ENCODE assay signal across 8 cellular contexts in genomic region chr15:67433495-67434099, GRCh38.
DNase-seq lines count a peak whose midpoint lies in the region; ATAC-seq, FAIRE-seq and TF ChIP-seq lines count a peak whose summit lies in the region.

No MANE protein-coding gene starts in this region.

- H3K4me3 ChIP-seq in choroid plexus epithelial cell (ENCODE audit: low read depth, low read length) (no peak overlapping the region), HepG2 (replicated peaks in 1 of 3; ENCODE audit: insufficient read depth in 1 of 3, low read depth in 2 of 3, low read length in 3 of 3) (no peak overlapping the region), thoracic aorta (no peak overlapping the region)

- POLR2A ChIA-PET in CD4-positive, alpha-beta T cell (lab: Charles Lee): no interaction called here
- POLR2A ChIA-PET in HepG2 (lab: Yijun Ruan, JAX): no interaction called here

- H3K9me3 Mint-ChIP-seq in CD4-positive, alpha-beta T cell: no peaks in the 10 kb centered on the region

- in situ Hi-C loops in HepG2 (cut with HindIII; ENCODE audit: extremely low pct_ligation_motif_present, low pct_unique_long_range_greater_than_20kb): loop anchor here (25.0 kb wide), 1 partner anchor 496 kb away; no protein-coding TSS in a partner anchor

- H3K4me2 ChIP-seq in HepG2 (ENCODE audit: low read depth, low read length): no peak overlapping the region

- 71% methylated on average over 3 of the region's 3 CpGs for WGBS in HepG2 (ENCODE audit: low lambda C conversion rate)

- no peaks in the 10 kb centered on the region for H3K27me3 Mint-ChIP-seq in CD4-positive, alpha-beta T cell

- H3K9me3 ChIP-seq in CD4-positive, alpha-beta T cell (ENCODE audit: control insufficient read depth, low read length): no peaks in the 10 kb centered on the region
- no peaks in the 10 kb centered on the region for H3K9me3 ChIP-seq in HepG2 (ENCODE audit: low read length)
- no peaks in the 10 kb centered on the region for H3K9me3 ChIP-seq in thoracic aorta

- no peaks in the 10 kb centered on the region for H3K27me3 ChIP-seq in CD4-positive, alpha-beta T cell (ENCODE audit: control insufficient read depth, insufficient read depth, low read length)
- H3K27me3 ChIP-seq in HepG2 (ENCODE audit: control insufficient read depth in 1 of 2, insufficient read depth in 2 of 2, low read length in 2 of 2) (no peaks in the 10 kb centered on the region), thoracic aorta (replicated peaks; ENCODE audit: insufficient read depth) (no peaks in the 10 kb centered on the region)

- no peaks in the 10 kb centered on the region for H3K4me1 Mint-ChIP-seq in CD4-positive, alpha-beta T cell (ENCODE audit: low read depth)

- H4K20me1 ChIP-seq in HepG2 (ENCODE audit: insufficient read depth, low read length): no peaks in the 10 kb centered on the region

- TF ChIP-seq POLR2A in HepG2 (IDR thresholded peaks at IDR 0.05; ENCODE audit: insufficient read depth in 1 of 2, low read depth in 2 of 2, low read length in 2 of 2): no peak

- CTCF ChIA-PET in CD4-positive, alpha-beta T cell (lab: Charles Lee): interaction anchor here (1.1 kb wide), 1 partner anchor 487 kb away, joined by 8 read pairs; no protein-coding TSS in a partner anchor
- CTCF ChIA-PET in HepG2 (lab: Yijun Ruan, JAX; ENCODE audit: low intra/inter-chr PET ratio, low total read pairs): interaction anchor here (0.9 kb wide), 1 partner anchor 530 kb away, joined by 4 read pairs; no protein-coding TSS in a partner anchor

- H3K9ac ChIP-seq in HepG2 (ENCODE audit: insufficient read depth, low read depth, low read length): no peak overlapping the region

- DNase-seq in CD4-positive, alpha-beta T cell: peak in 1 of 10 experiments; percentile 8
- DNase-seq in GM20000 (ENCODE audit: low spot score): peak; percentile 57
- DNase-seq in RKO (ENCODE audit: low spot score): peak; percentile 52
- peak; percentile 79 for DNase-seq in choroid plexus epithelial cell (ENCODE audit: low read depth)
- peak; percentile 24 for DNase-seq in HepG2 (ENCODE audit: low spot score)
- no peak for DNase-seq in thoracic aorta (ENCODE audit: low spot score)

- TF ChIP-seq EP300 in HepG2 (IDR thresholded peaks at IDR 0.05; ENCODE audit: low read depth in 2 of 2, low read length in 2 of 2): no peak
- no peak for TF ChIP-seq EP300 in HepG2 (CRISPR knock-in tag; IDR thresholded peaks at IDR 0.05; ENCODE audit: borderline replicate concordance)

- H3K36me3 ChIP-seq in HepG2 (replicated peaks in 1 of 2; ENCODE audit: control insufficient read depth in 1 of 2, insufficient read depth in 2 of 2, low read length in 2 of 2) (no peaks in the 10 kb centered on the region), thoracic aorta (no peaks in the 10 kb centered on the region)

- ATAC-seq in CD4-positive, alpha-beta T cell (ENCODE audit: poor library complexity): no peak
- peak; percentile 77 for ATAC-seq in HepG2
- no peak for ATAC-seq in thoracic aorta (ENCODE audit: insufficient number of reproducible peaks, low FRiP score, low read depth)
- no peak for ATAC-seq in HG03280 (IDR thresholded peaks at IDR 0.05; ENCODE audit: unreplicated experiment)
- ATAC-seq in HG02885 (IDR thresholded peaks at IDR 0.05; ENCODE audit: poor library complexity, unreplicated experiment): no peak

- H2AFZ ChIP-seq in HepG2 (ENCODE audit: low read length): no peak overlapping the region

- FAIRE-seq in HepG2 (lab: Jason Lieb, UNC): peak; percentile 71

- no peaks in the 10 kb centered on the region for H3K79me2 ChIP-seq in HepG2 (ENCODE audit: insufficient read depth, low read length)

- H3K27ac ChIP-seq in CD4-positive, alpha-beta T cell (ENCODE audit: low read depth, low read length): no peak overlapping the region
- H3K27ac ChIP-seq in HepG2 (ENCODE audit: extremely low read length, insufficient read depth, low read length): no peak overlapping the region
- no peak overlapping the region for H3K27ac ChIP-seq in thoracic aorta

- H3K36me3 Mint-ChIP-seq in CD4-positive, alpha-beta T cell (ENCODE audit: low read depth): no peaks in the 10 kb centered on the region

- TF ChIP-seq CTCF in CD4-positive, alpha-beta T cell (IDR thresholded peaks at IDR 0.05): peak; percentile 63
- TF ChIP-seq CTCF in GM20000 (IDR thresholded peaks at IDR 0.05; ENCODE audit: extremely low read depth, missing control alignments) (peak; percentile 38), choroid plexus epithelial cell (conservative IDR thresholded peaks at IDR 0.05; ENCODE audit: low read depth, low read length) (peak; percentile 93), HepG2 (CRISPR knock-in tag; IDR thresholded peaks at IDR 0.05) (peak; percentile 71), thoracic aorta (IDR thresholded peaks at IDR 0.05) (peak; percentile 82)

- TF ChIP-seq RAD21 in HepG2 (CRISPR knock-in tag; IDR thresholded peaks at IDR 0.05): 0 out of 2 replicates have a peak, but pooled peaks have one; percentile 12

- H3K4me1 ChIP-seq in HepG2 (ENCODE audit: insufficient read depth, low read length) (no peaks in the 10 kb centered on the region), thoracic aorta (ENCODE audit: control insufficient read depth in 1 of 2, low read depth in 2 of 2) (no peaks in the 10 kb centered on the region)

- intact Hi-C loops in CD4-positive, alpha-beta T cell (cut with DNase I, micrococcal nuclease): loop anchor here (1.0 kb wide), 1 partner anchor 487 kb away; no protein-coding TSS in a partner anchor
- intact Hi-C loops in HepG2 (cut with micrococcal nuclease; ENCODE audit: unreplicated experiment): loop anchor here (1.0 kb wide), 1 partner anchor 487 kb away; no protein-coding TSS in a partner anchor

- no peak overlapping the region for H3K4me3 Mint-ChIP-seq in CD4-positive, alpha-beta T cell

- no TSS peak for BruUV-seq in HepG2 (replicated peaks; lab: Mats Ljungman, UMichigan)

- H3K27ac Mint-ChIP-seq in CD4-positive, alpha-beta T cell: no peak overlapping the region

TF ChIP-seq in HepG2, 621 proteins besides CTCF, POLR2A, EP300 and RAD21:
- TF ChIP-seq SMC3 (IDR thresholded peaks at IDR 0.05; ENCODE audit: low read length) (peak; percentile 64; the same call in 1 of the 2 replicates), STAG1 (CRISPR knock-in tag; IDR thresholded peaks at IDR 0.05) (peak; percentile 63), ZNF605 (CRISPR knock-in tag; IDR thresholded peaks at IDR 0.05) (no peak), SRSF4 (IDR thresholded peaks at IDR 0.05; ENCODE audit: low read depth, low read length, poor library complexity, severe bottlenecking) (no peak)

Comparison
In these comparisons a context has a peak if more than half of its experiments do, and no peak if none do; other contexts are left out.
1. CTCF ChIP-seq: peak in every context shown above with its lines; median percentile 93 in choroid plexus epithelial cell; 82 in thoracic aorta; 71 in HepG2; 63 in CD4-positive, alpha-beta T cell; 38 in GM20000.